In the genomic region with DNA sequence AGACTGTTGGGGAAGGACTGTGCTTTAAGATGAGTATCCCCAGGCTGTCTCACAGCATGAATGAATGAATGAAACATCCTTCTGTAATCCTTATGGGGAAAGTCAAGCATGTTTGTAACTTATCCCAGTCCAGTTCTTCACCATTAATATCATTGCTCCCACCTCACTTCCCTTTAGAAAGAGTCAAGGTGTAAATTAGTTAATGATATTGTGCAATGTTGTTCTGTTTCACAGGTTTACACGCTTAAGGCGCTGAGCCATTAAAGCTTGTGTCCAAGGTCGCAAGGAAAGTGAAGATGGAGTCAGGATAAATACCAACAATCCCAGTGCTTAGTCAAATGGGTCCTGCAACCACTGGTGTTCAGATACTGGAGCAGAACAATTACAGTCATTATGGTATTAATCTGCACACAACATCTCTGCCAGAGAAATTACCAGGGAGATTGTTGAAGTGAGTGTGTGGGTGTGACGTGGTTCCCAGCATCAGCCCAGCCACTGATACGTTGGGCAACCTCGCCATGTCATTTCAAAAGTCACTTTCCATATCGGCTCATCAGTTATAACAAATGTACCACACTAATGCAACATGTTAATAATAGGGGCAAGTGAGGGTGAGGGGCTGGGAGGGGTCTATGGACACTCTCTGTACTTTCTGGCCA, we compare ENCODE assay signal across 1 cellular context.
TF ChIP-seq lines count a peak whose summit lies in the region.

No MANE protein-coding gene starts in this region.

TF ChIP-seq in HCT116, 20 proteins besides CTCF, POLR2A, EP300 and RAD21:
- no peak for TF ChIP-seq ZFX (IDR thresholded peaks at IDR 0.05)
- no peak for TF ChIP-seq FOSL1 (IDR thresholded peaks at IDR 0.05; ENCODE audit: low read depth)
- TF ChIP-seq, protein P1, sequence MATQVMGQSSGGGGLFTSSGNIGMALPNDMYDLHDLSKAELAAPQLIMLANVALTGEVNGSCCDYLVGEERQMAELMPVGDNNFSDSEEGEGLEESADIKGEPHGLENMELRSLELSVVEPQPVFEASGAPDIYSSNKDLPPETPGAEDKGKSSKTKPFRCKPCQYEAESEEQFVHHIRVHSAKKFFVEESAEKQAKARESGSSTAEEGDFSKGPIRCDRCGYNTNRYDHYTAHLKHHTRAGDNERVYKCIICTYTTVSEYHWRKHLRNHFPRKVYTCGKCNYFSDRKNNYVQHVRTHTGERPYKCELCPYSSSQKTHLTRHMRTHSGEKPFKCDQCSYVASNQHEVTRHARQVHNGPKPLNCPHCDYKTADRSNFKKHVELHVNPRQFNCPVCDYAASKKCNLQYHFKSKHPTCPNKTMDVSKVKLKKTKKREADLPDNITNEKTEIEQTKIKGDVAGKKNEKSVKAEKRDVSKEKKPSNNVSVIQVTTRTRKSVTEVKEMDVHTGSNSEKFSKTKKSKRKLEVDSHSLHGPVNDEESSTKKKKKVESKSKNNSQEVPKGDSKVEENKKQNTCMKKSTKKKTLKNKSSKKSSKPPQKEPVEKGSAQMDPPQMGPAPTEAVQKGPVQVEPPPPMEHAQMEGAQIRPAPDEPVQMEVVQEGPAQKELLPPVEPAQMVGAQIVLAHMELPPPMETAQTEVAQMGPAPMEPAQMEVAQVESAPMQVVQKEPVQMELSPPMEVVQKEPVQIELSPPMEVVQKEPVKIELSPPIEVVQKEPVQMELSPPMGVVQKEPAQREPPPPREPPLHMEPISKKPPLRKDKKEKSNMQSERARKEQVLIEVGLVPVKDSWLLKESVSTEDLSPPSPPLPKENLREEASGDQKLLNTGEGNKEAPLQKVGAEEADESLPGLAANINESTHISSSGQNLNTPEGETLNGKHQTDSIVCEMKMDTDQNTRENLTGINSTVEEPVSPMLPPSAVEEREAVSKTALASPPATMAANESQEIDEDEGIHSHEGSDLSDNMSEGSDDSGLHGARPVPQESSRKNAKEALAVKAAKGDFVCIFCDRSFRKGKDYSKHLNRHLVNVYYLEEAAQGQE (IDR thresholded peaks at IDR 0.05; ENCODE audit: low read depth): no peak
- TF ChIP-seq EZH2phosphoT487 (IDR thresholded peaks at IDR 0.05; ENCODE audit: borderline replicate concordance): no peak
